Comparison of ENCODE assay signal across 16 cellular contexts in the genomic region with DNA sequence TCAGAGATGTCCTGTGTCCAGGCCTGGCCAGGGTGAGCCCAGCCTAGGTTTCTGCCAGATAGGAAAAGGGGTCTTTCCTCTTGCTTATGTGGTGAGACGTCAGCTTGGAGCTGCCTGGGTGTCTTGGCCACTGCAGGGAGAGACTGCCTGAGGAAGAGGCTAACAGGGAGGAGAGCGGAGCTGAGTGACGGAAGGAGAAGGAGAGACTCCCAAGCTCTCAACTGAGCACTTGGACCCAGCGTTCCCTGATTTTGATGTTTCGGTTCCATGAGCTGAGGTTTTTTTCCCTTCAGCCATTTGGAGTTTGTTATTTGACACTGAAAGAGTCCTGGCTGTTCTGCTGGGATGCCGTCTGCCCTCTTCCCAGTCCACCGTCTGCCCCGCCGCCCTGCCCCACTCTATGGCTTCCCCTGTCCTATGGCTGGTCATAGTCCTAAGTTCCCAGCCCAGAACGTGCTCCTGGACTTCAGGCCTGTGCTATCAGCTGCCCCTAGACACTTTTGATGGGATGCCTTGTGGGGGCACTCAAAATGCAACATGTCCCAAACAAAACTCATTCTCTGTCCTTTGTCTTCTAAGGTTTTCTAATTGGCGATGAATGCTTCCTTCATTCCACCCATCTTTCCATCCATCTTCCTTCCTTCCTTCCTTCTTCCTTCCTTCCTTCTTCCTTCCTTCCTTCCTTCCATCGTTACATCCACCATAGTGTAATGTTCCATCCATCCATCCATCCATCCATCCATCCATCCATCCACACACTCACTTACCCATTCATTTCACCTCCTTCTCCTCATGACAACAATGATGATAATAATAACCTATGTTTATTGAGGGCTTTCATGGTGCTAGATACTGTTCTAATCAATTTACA.
"Had no signal": no experiment of that assay in that cellular context is flagged by ENCODE, and none has a peak within 500 bp of the region (broad histone marks: within the 10 kb centered on the region; RNA-seq: fewer than 3 reads in every experiment).

No MANE protein-coding gene starts in this region.

- H3K36me3 Mint-ChIP-seq: activated naive CD8-positive, alpha-beta T cell treated with anti-CD3 and anti-CD28 coated beads for 36 hours; brain had no signal

- H3K9me3 ChIP-seq: pancreas, tibial nerve had no signal

- H3K27me3 ChIP-seq: pancreas, tibial nerve had no signal

- H3K4me1 Mint-ChIP-seq: activated naive CD8-positive, alpha-beta T cell treated with anti-CD3 and anti-CD28 coated beads for 36 hours had no signal

- H3K27me3 Mint-ChIP-seq: activated naive CD8-positive, alpha-beta T cell treated with anti-CD3 and anti-CD28 coated beads for 36 hours had no signal

- H3K27ac ChIP-seq: pancreas, tibial nerve had no signal

- H3K27ac Mint-ChIP-seq: activated naive CD8-positive, alpha-beta T cell treated with anti-CD3 and anti-CD28 coated beads for 36 hours; activated T-helper 1 cell treated with anti-CD3 and anti-CD28 coated beads, Interleukin-12 subunit alpha, Interleukin-12 subunit beta, Interleukin-2, Interleukin-4 antibody, amounts not matched to agents 30 ng/mL and 10 ng/mL and 1 ng/mL, durations not matched to agents 14 hours and 24 hours and 36 hours; T-helper 2 cell treated with Interferon-gamma antibody and Interleukin-4, amounts not matched to agents 5 μg/mL and 100 μg/mL, for 36 hours had no signal

- H3K36me3 ChIP-seq: pancreas, tibial nerve had no signal

- H3K4me1 ChIP-seq: pancreas, tibial nerve had no signal

- DNase-seq: activated naive CD8-positive, alpha-beta T cell treated with anti-CD3 and anti-CD28 coated beads for 36 hours; amygdala; cortex of kidney; effector CD4-positive, alpha-beta T cell; foreskin fibroblast; kidney glomerular epithelial cell; midbrain; stimulated activated CD4-positive, alpha-beta T cell treated with anti-CD3 and anti-CD28 coated beads, Interleukin-15, amount 100 ng/mL, for 24 hours; stimulated activated CD4-positive, alpha-beta T cell treated with anti-CD3 and anti-CD28 coated beads, Interleukin-4, amount 100 ng/mL, for 1 hour; stimulated activated naive CD4-positive, alpha-beta T cell had no signal

- H3K4me3 Mint-ChIP-seq: activated naive CD8-positive, alpha-beta T cell treated with anti-CD3 and anti-CD28 coated beads for 36 hours; activated T-helper 1 cell treated with anti-CD3 and anti-CD28 coated beads, Interleukin-12 subunit alpha, Interleukin-12 subunit beta, Interleukin-2, Interleukin-4 antibody, amounts not matched to agents 30 ng/mL and 10 ng/mL and 1 ng/mL, durations not matched to agents 14 hours and 24 hours and 36 hours; brain; T-helper 2 cell treated with Interferon-gamma antibody and Interleukin-4, amounts not matched to agents 5 μg/mL and 100 μg/mL, for 36 hours had no signal

- H3K4me3 ChIP-seq: pancreas, tibial nerve had no signal

- ATAC-seq: activated CD4-positive, CD25-positive, alpha-beta regulatory T cell treated with anti-CD3 and anti-CD28 coated beads, Interleukin-2, amount 50 U/mL, for 24 hours; pancreas had no signal

- H3K9me3 Mint-ChIP-seq: activated naive CD8-positive, alpha-beta T cell treated with anti-CD3 and anti-CD28 coated beads for 36 hours; activated T-helper 1 cell treated with anti-CD3 and anti-CD28 coated beads, Interleukin-12 subunit alpha, Interleukin-12 subunit beta, Interleukin-2, Interleukin-4 antibody, amounts not matched to agents 30 ng/mL and 10 ng/mL and 1 ng/mL, durations not matched to agents 14 hours and 24 hours and 36 hours; T-helper 2 cell treated with Interferon-gamma antibody and Interleukin-4, amounts not matched to agents 5 μg/mL and 100 μg/mL, for 36 hours had no signal
